Comparison of ENCODE assay signal across 1 cellular context in genomic region chr9:133713211-133713959, GRCh38.
TF ChIP-seq lines count a peak whose summit lies in the region.

No MANE protein-coding gene starts in this region.

TF ChIP-seq in IMR-90, 13 proteins besides CTCF, POLR2A, EP300 and RAD21 (continued from another document):
- TF ChIP-seq FOS (IDR thresholded peaks at IDR 0.05; ENCODE audit: low read depth, low read length) (no peak), CHD1 (IDR thresholded peaks at IDR 0.05; ENCODE audit: low read depth, low read length) (no peak), MXI1 (IDR thresholded peaks at IDR 0.05; ENCODE audit: borderline replicate concordance, low read depth, low read length) (no peak), RFX5 (IDR thresholded peaks at IDR 0.05; ENCODE audit: low read depth, low read length) (no peak), NFE2L2 (IDR thresholded peaks at IDR 0.05; ENCODE audit: low read depth, low read length) (no peak), SMC3 (IDR thresholded peaks at IDR 0.05; ENCODE audit: low read depth, low read length) (no peak), MAZ (IDR thresholded peaks at IDR 0.05; ENCODE audit: borderline replicate concordance, low read depth, low read length) (no peak), RCOR1 (IDR thresholded peaks at IDR 0.05; ENCODE audit: insufficient replicate concordance, low read length) (no peak)
